ENCODE assay signal across 8 cellular contexts in the genomic region with DNA sequence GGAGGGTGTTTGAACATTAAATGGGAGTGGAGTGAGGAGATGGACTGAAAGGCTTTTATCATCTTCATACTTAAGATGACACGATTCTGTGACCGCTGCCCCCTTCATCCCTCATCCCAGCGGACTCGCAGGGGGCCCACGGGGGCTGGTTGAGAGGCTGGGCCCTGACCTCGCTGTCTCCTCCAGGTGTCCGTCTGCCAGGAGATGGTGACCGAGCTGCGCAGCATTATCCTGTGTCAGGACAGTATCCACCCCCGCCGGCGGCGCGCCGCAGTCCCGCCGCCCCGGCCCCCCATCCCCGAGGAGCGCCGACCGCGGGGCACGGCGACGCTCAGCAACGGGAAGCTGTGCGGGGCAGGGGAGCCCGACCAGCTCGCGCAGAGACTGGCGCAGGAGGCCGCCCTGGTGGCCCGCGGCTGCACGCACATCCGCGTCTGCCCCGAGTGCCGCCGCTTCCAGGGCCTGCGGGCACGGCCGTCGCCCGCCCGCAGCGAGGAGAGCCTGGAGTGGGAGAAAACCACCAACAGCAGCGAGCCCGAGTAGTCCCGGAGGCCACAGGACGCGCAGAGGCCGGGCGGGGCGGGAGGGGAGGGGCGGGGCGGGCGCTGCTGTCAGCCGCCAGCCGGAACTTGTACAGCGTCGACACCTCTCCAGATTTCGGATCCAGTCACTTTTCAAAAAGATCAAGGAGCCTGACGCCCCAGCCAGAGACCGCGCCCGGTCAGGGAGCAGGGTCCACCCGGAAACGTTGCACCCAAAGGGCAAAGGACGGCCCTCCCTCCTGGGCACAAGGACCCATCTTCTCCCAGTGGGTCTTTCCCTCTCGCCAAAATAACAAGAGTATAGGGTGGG. TPM values are rescaled to one million over a fixed set of nuclear protein-coding genes. Genes with fewer than 3 reads are reported as not detected.
A peak's percentile ranks its signal among the peaks of the same experiment; 100 is the strongest.
DNase-seq lines count a peak whose midpoint lies in the region; ATAC-seq and TF ChIP-seq lines count a peak whose summit lies in the region.

No MANE protein-coding gene starts in this region.

- no peaks in the 10 kb centered on the region for H3K4me1 ChIP-seq in Caco-2

- TF ChIP-seq CTCF in Caco-2 (IDR thresholded peaks at IDR 0.05; ENCODE audit: insufficient read depth in 1 of 2, low read depth in 1 of 2, low read length in 1 of 2, severe bottlenecking in 1 of 2, unreplicated experiment in 1 of 2), result peak; percentile 42 to 61

- ATAC-seq in GM19324 (IDR thresholded peaks at IDR 0.05; ENCODE audit: low FRiP score, unreplicated experiment), result no peak
- ATAC-seq in GM21717 (IDR thresholded peaks at IDR 0.05; ENCODE audit: unreplicated experiment), result no peak

- H3K27me3 ChIP-seq in Caco-2 (replicated peaks; ENCODE audit: control insufficient read depth, insufficient read depth, low read length), result no peaks in the 10 kb centered on the region; the same call in 1 of the 2 replicates

- H3K4me3 ChIP-seq in Caco-2 (ENCODE audit: low read depth, low read length), result peak overlapping the region; percentile 38

- peaks cover 34% of the 10 kb centered on the region for H3K27me3 Mint-ChIP-seq in Caco-2 (ENCODE audit: insufficient read depth, unreplicated experiment)

- H3K9me3 Mint-ChIP-seq in Caco-2 (ENCODE audit: unreplicated experiment), result no peaks in the 10 kb centered on the region

- DNase-seq in Caco-2 (peak; percentile 72 to 79), HCEC 1CT (peak; percentile 5), NOMO-1 treated with DMSO at 0.1 percent for 48 hours (lab: John Stamatoyannopoulos, UW; ENCODE audit: unreplicated experiment) (peak; percentile 35), glomerular visceral epithelial cell (ENCODE audit: extremely low spot score) (peak; percentile 44), posterior cingulate gyrus (peak in 8 of 10 donors; percentile 14 to 89 (median 32))
- peak; percentile 19 for DNase-seq in activated naive CD4-positive, alpha-beta T cell treated with Interleukin-2 at 50 U/mL for 16 hours

- POLR2A ChIA-PET in Caco-2 (lab: Charles Lee), result interaction anchor here (0.6 kb wide), 1 partner anchor 38 kb away, joined by 3 read pairs; no protein-coding TSS in a partner anchor

- no peaks in the 10 kb centered on the region for H3K36me3 Mint-ChIP-seq in Caco-2 (ENCODE audit: insufficient read depth, unreplicated experiment)

- H3K4me3 Mint-ChIP-seq in Caco-2 (ENCODE audit: unreplicated experiment), result peak overlapping the region; percentile 73

- intact Hi-C loops in Caco-2 (cut with micrococcal nuclease; ENCODE audit: unreplicated experiment), result loop anchor here (2.0 kb wide), 1 partner anchor 39 kb away; a partner anchor contains a TSS
- intact Hi-C loops in posterior cingulate gyrus (cut with DNase I), result no loop called here

- H3K36me3 ChIP-seq in Caco-2 (ENCODE audit: control insufficient read depth, insufficient read depth, low read length), result no peaks in the 10 kb centered on the region

- BruUV-seq in Caco-2 (replicated peaks; lab: Mats Ljungman, UMichigan), result no TSS peak

- peaks cover 5% of the 10 kb centered on the region for H3K4me1 Mint-ChIP-seq in Caco-2 (ENCODE audit: low read depth, unreplicated experiment)

- CTCF ChIA-PET in Caco-2 (lab: Charles Lee), result interaction anchor here (0.6 to 1.0 kb wide), 6 partner anchors 10 to 250 kb away, joined by 3 to 7 read pairs (median 4); no protein-coding TSS in a partner anchor

- no peak overlapping the region for H3K27ac Mint-ChIP-seq in Caco-2 (ENCODE audit: unreplicated experiment)

- no peaks in the 10 kb centered on the region for H3K9me3 ChIP-seq in Caco-2

RNA-seq across cellular contexts. Expression of a gene that starts 38.0 kb away (rescaled TPM):
- total RNA-seq in Caco-2 (2022), result 23.6 and 24.3 TPM in 2 replicates

Comparison
In these comparisons a context has a peak if more than half of its experiments do, and no peak if none do; other contexts are left out.
1. DNase-seq: peak in every context shown above with its lines; median percentile 76 in Caco-2; 44 in glomerular visceral epithelial cell; 35 in NOMO-1 treated with DMSO at 0.1 percent for 48 hours; 32 in posterior cingulate gyrus; 19 in activated naive CD4-positive, alpha-beta T cell treated with Interleukin-2 at 50 U/mL for 16 hours; 5 in HCEC 1CT.